ENCODE assay signal across 25 cellular contexts in the genomic region with DNA sequence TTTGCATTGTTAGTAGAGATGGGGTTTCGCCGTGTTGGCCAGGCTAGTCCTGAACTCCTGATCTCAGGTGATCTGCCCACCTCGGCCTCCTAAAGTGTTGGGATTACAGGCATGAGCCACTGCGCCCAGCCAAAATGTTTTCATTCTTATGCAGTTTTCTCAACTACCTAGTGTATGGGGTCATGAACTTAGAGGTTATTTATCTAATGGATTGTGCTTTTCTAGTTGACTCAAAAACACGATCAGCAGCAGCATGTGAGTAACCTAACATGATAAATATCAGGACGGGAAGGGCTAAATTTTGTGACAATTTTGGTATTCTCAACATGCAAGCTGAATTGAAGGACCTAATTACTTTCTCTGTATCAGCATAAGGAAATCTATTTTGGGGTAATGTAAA. TPM values are rescaled to one million over a fixed set of nuclear protein-coding genes. Genes with fewer than 3 reads are reported as not detected.
A peak's percentile ranks its signal among the peaks of the same experiment; 100 is the strongest.
DNase-seq lines count a peak whose midpoint lies in the region; ATAC-seq, FAIRE-seq and TF ChIP-seq lines count a peak whose summit lies in the region.
"Had no signal": no experiment of that assay in that cellular context is flagged by ENCODE, and none has a peak within 500 bp of the region (broad histone marks: within the 10 kb centered on the region; RNA-seq: fewer than 3 reads in every experiment).

No MANE protein-coding gene starts in this region.

- no peak overlapping the region for H2BK120ac ChIP-seq in H1 (replicated peaks; ENCODE audit: low read depth, low read length)

- CTCF ChIA-PET in HepG2 (lab: Yijun Ruan, JAX; ENCODE audit: low intra/inter-chr PET ratio, low total read pairs) = no interaction called here
- CTCF ChIA-PET in H1 (lab: Charles Lee; ENCODE audit: partially characterized antibody) = interaction anchor here (1.0 to 1.6 kb wide), 3 partner anchors 18 to 86 kb away, joined by 3 read pairs; no protein-coding TSS in a partner anchor

- ATAC-seq in right lobe of liver = peak; percentile 78 to 88 (median 80)
- no peak for ATAC-seq in HepG2
- ATAC-seq in stimulated activated naive B cell treated with anti-CD40 and anti-IgM and Interleukin-4, amounts not matched to agents 10 μg/mL and 1 μg/mL and 100 μg/mL, for 72 hours (replicated peaks) = no peak
- ATAC-seq in GM19395 (IDR thresholded peaks at IDR 0.05; ENCODE audit: unreplicated experiment) = no peak
- ATAC-seq: CD8-positive, alpha-beta T cell had no signal

- no peak overlapping the region for H3K4me3 Mint-ChIP-seq in stimulated activated naive B cell treated with anti-CD40 and anti-IgM and Interleukin-4, amounts not matched to agents 10 μg/mL and 1 μg/mL and 100 μg/mL, for 72 hours
- H3K4me3 Mint-ChIP-seq: B cell; CD8-positive, alpha-beta T cell had no signal

- peak overlapping the region; percentile 20 for H3K27ac Mint-ChIP-seq in stimulated activated naive B cell treated with anti-CD40 and anti-IgM and Interleukin-4, amounts not matched to agents 10 μg/mL and 1 μg/mL and 100 μg/mL, for 72 hours
- H3K27ac Mint-ChIP-seq: B cell had no signal

- no peaks in the 10 kb centered on the region for H3K27me3 ChIP-seq in right lobe of liver
- H3K27me3 ChIP-seq in HepG2 (ENCODE audit: control insufficient read depth in 1 of 2, insufficient read depth in 2 of 2, low read length in 2 of 2) = no peaks in the 10 kb centered on the region
- H3K27me3 ChIP-seq in OCI-LY1 (ENCODE audit: insufficient read depth, low read length) = no peaks in the 10 kb centered on the region
- no peaks in the 10 kb centered on the region for H3K27me3 ChIP-seq in H1 (replicated peaks in 1 of 4; ENCODE audit: control insufficient read depth in 3 of 4, extremely low read depth in 1 of 4, insufficient read depth in 3 of 4, low read length in 3 of 4)
- H3K27me3 ChIP-seq: BLaER1 treated with 17β-estradiol and CSF1 and Interleukin-3, amounts not matched to agents 10 nM and 100 nM had no signal

- H3K79me2 ChIP-seq in HepG2 (ENCODE audit: insufficient read depth, low read length) = no peaks in the 10 kb centered on the region
- H3K79me2 ChIP-seq in OCI-LY1 (ENCODE audit: insufficient read depth, low read length) = no peaks in the 10 kb centered on the region
- no peaks in the 10 kb centered on the region for H3K79me2 ChIP-seq in H1 (ENCODE audit: control insufficient read depth in 1 of 2, insufficient read depth in 2 of 2, low read length in 2 of 2)

- no peaks in the 10 kb centered on the region for H3K9me2 ChIP-seq in OCI-LY1 (ENCODE audit: low read depth, low read length)

- no peak overlapping the region for H4K91ac ChIP-seq in H1 (replicated peaks; ENCODE audit: insufficient read length, low read length)

- no peaks in the 10 kb centered on the region for H3K79me1 ChIP-seq in H1 (ENCODE audit: low read depth, low read length)

- H3K23me2 ChIP-seq in H1 (ENCODE audit: low read depth, low read length) = no peaks in the 10 kb centered on the region; the same call in 1 of the 2 replicates

- H3K4me2 ChIP-seq in HepG2 (ENCODE audit: low read depth, low read length) (no peak overlapping the region), OCI-LY1 (ENCODE audit: low read length) (no peak overlapping the region), H1 (ENCODE audit: insufficient read depth in 1 of 2, low read depth in 2 of 2, low read length in 2 of 2) (no peak overlapping the region)

- H3K4me1 Mint-ChIP-seq in stimulated activated naive B cell treated with anti-CD40 and anti-IgM and Interleukin-4, amounts not matched to agents 10 μg/mL and 1 μg/mL and 100 μg/mL, for 72 hours = peaks cover 12 to 23% of the 10 kb centered on the region in 2 donors

- no peak overlapping the region for H2BK5ac ChIP-seq in H1 (ENCODE audit: low read depth, low read length)

- TF ChIP-seq POLR2A in right lobe of liver (IDR thresholded peaks at IDR 0.05) = no peak
- no peak for TF ChIP-seq POLR2A in HepG2 (IDR thresholded peaks at IDR 0.05; ENCODE audit: insufficient read depth in 1 of 2, low read depth in 2 of 2, low read length in 2 of 2)
- TF ChIP-seq POLR2A in H1 (IDR thresholded peaks at IDR 0.05; ENCODE audit: control extremely low read depth in 1 of 2, low read depth in 2 of 2, low read length in 2 of 2) = no peak

- no peak overlapping the region for H2AK5ac ChIP-seq in H1 (ENCODE audit: low read depth, low read length)

- FAIRE-seq in HepG2 (lab: Jason Lieb, UNC) (no peak), H1 (lab: Jason Lieb, UNC) (peak; percentile 32)
- FAIRE-seq: G401.6, GM12892, GM18507, H54 had no signal

- no peak for TF ChIP-seq RAD21 in HepG2 (CRISPR knock-in tag; IDR thresholded peaks at IDR 0.05)
- TF ChIP-seq RAD21 in H1 (IDR thresholded peaks at IDR 0.05 in 1 of 2, conservative IDR thresholded peaks at IDR 0.05 in 1 of 2; ENCODE audit: low read depth in 2 of 2, low read length in 2 of 2) = no peak

- H3K4me1 ChIP-seq in right lobe of liver = peaks cover 0 to 18% (median 6%) of the 10 kb centered on the region in 4 donors
- peaks cover 6% of the 10 kb centered on the region; the same call in 1 of the 2 replicates for H3K4me1 ChIP-seq in HepG2 (ENCODE audit: insufficient read depth, low read length)
- H3K4me1 ChIP-seq in OCI-LY1 (ENCODE audit: insufficient read depth, low read length, severe bottlenecking) = peaks cover 21% of the 10 kb centered on the region
- no peaks in the 10 kb centered on the region for H3K4me1 ChIP-seq in H1 (replicated peaks in 1 of 4; ENCODE audit: control insufficient read depth in 3 of 4, insufficient read depth in 4 of 4, low read length in 3 of 4)

- H3K27ac ChIP-seq in right lobe of liver (peak overlapping the region in 2 of 3 donors; percentile 27 to 37), HepG2 (ENCODE audit: extremely low read length, insufficient read depth, low read length) (no peak overlapping the region), OCI-LY1 (ENCODE audit: low read depth, low read length, poor library complexity, severe bottlenecking) (no peak overlapping the region), H1 (ENCODE audit: low read depth, low read length) (no peak overlapping the region)
- H3K27ac ChIP-seq: BLaER1 treated with 17β-estradiol and CSF1 and Interleukin-3, amounts not matched to agents 10 nM and 100 nM; HL-60 had no signal

- H3K4ac ChIP-seq in H1 (replicated peaks; ENCODE audit: insufficient read length, low read depth, low read length) = no peak overlapping the region

- 56% methylated on average over 4 of the region's 6 CpGs for WGBS in right lobe of liver (ENCODE audit: insufficient coverage, low coverage, low lambda C conversion rate, missing lambda C conversion rate)
- 52% methylated on average over 6 of the region's 6 CpGs for WGBS in HepG2 (ENCODE audit: low lambda C conversion rate)
- 88% methylated on average over 6 of the region's 6 CpGs; no CpG with 5 or more reads in 1 of the 2 experiments for WGBS in H1 (ENCODE audit: extremely low coverage in 1 of 2, insufficient coverage in 1 of 2, insufficient read length in 1 of 2, insufficient replicate concordance in 2 of 2, low coverage in 1 of 2, low lambda C conversion rate in 2 of 2, missing lambda C conversion rate in 1 of 2), 2 experiments

- H3K4me3 ChIP-seq in right lobe of liver = no peak overlapping the region
- no peak overlapping the region for H3K4me3 ChIP-seq in HepG2 (replicated peaks in 1 of 3; ENCODE audit: insufficient read depth in 1 of 3, low read depth in 2 of 3, low read length in 3 of 3)
- H3K4me3 ChIP-seq in OCI-LY1 (ENCODE audit: low read depth, low read length, poor library complexity, severe bottlenecking) = no peak overlapping the region
- H3K4me3 ChIP-seq in H1 (ENCODE audit: extremely low read depth in 1 of 4, insufficient read depth in 2 of 4, low read depth in 3 of 4, low read length in 4 of 4) = no peak overlapping the region
- H3K4me3 ChIP-seq: BLaER1 treated with 17β-estradiol and CSF1 and Interleukin-3, amounts not matched to agents 10 nM and 100 nM had no signal

- H3K14ac ChIP-seq in H1 (ENCODE audit: insufficient read length) = no peak overlapping the region

- no peak overlapping the region for H3K18ac ChIP-seq in H1 (ENCODE audit: extremely low read depth, low read length)

- H2BK15ac ChIP-seq in H1 (ENCODE audit: low read length) = no peak overlapping the region

- H3K27me3 Mint-ChIP-seq in stimulated activated naive B cell treated with anti-CD40 and anti-IgM and Interleukin-4, amounts not matched to agents 10 μg/mL and 1 μg/mL and 100 μg/mL, for 72 hours = no peaks in the 10 kb centered on the region
- H3K27me3 Mint-ChIP-seq: B cell had no signal

- TF ChIP-seq CTCF in right lobe of liver (IDR thresholded peaks at IDR 0.05) = no peak
- TF ChIP-seq CTCF in HepG2 (CRISPR knock-in tag; IDR thresholded peaks at IDR 0.05) = no peak
- TF ChIP-seq CTCF in OCI-LY1 (IDR thresholded peaks at IDR 0.05; ENCODE audit: low read length) = no peak
- TF ChIP-seq CTCF in H1 (IDR thresholded peaks at IDR 0.05; ENCODE audit: control extremely low read depth in 1 of 3, insufficient read depth in 1 of 3, low read depth in 1 of 3, low read length in 3 of 3) = no peak

- H3K56ac ChIP-seq in H1 (replicated peaks; ENCODE audit: insufficient read length, low read depth, low read length) = no peak overlapping the region

- no peak for TF ChIP-seq EP300 in HepG2 (IDR thresholded peaks at IDR 0.05; ENCODE audit: low read depth in 2 of 2, low read length in 2 of 2)
- TF ChIP-seq EP300 in HepG2 (CRISPR knock-in tag; IDR thresholded peaks at IDR 0.05; ENCODE audit: borderline replicate concordance) = no peak
- TF ChIP-seq EP300 in H1 (IDR thresholded peaks at IDR 0.05; ENCODE audit: borderline replicate concordance in 1 of 2, low read depth in 2 of 2, low read length in 2 of 2) = no peak

- POLR2A ChIA-PET in HepG2 (lab: Yijun Ruan, JAX) (no interaction called here), H1 (lab: Charles Lee; ENCODE audit: partially characterized antibody) (interaction anchor here (0.7 to 1.0 kb wide), 2 partner anchors 9 to 169 kb away, joined by 3 read pairs; no protein-coding TSS in a partner anchor)

- intact Hi-C loops in right lobe of liver (cut with DNase I) (no loop called here), HepG2 (cut with micrococcal nuclease; ENCODE audit: unreplicated experiment) (no loop called here)

- H2AFZ ChIP-seq in HepG2 (ENCODE audit: low read length) (no peak overlapping the region), OCI-LY1 (ENCODE audit: low read length) (peak overlapping the region; percentile 75; the same call in 1 of the 2 replicates), H1 (ENCODE audit: low read length) (no peak overlapping the region)

- H2BK12ac ChIP-seq in H1 (ENCODE audit: low read depth, low read length) = no peak overlapping the region

- no peak overlapping the region for H2BK20ac ChIP-seq in H1 (ENCODE audit: low read length)

- peaks cover 0 to 4% of the 10 kb centered on the region in 2 donors for H3K9me3 Mint-ChIP-seq in stimulated activated naive B cell treated with anti-CD40 and anti-IgM and Interleukin-4, amounts not matched to agents 10 μg/mL and 1 μg/mL and 100 μg/mL, for 72 hours

- H3K36me3 ChIP-seq in right lobe of liver (no peaks in the 10 kb centered on the region), HepG2 (replicated peaks in 1 of 2; ENCODE audit: control insufficient read depth in 1 of 2, insufficient read depth in 2 of 2, low read length in 2 of 2) (no peaks in the 10 kb centered on the region), OCI-LY1 (ENCODE audit: insufficient read depth, low read length) (no peaks in the 10 kb centered on the region), H1 (ENCODE audit: control insufficient read depth in 2 of 4, insufficient read depth in 4 of 4, low read length in 3 of 4) (no peaks in the 10 kb centered on the region)
- H3K36me3 ChIP-seq: BLaER1 treated with 17β-estradiol and CSF1 and Interleukin-3, amounts not matched to agents 10 nM and 100 nM had no signal

- H4K20me1 ChIP-seq in HepG2 (ENCODE audit: insufficient read depth, low read length) (no peaks in the 10 kb centered on the region), OCI-LY1 (ENCODE audit: insufficient read depth, low read length) (no peaks in the 10 kb centered on the region), H1 (replicated peaks in 1 of 2; ENCODE audit: control insufficient read depth in 1 of 2, insufficient read depth in 2 of 2, low read length in 2 of 2) (no peaks in the 10 kb centered on the region)
- H4K20me1 ChIP-seq: BLaER1 treated with 17β-estradiol and CSF1 and Interleukin-3, amounts not matched to agents 10 nM and 100 nM had no signal

- no peaks in the 10 kb centered on the region for H3K9me3 ChIP-seq in right lobe of liver
- no peaks in the 10 kb centered on the region for H3K9me3 ChIP-seq in HepG2 (ENCODE audit: low read length)
- H3K9me3 ChIP-seq in OCI-LY1 (ENCODE audit: low read length) = peaks cover 4% of the 10 kb centered on the region
- H3K9me3 ChIP-seq in H1 (ENCODE audit: insufficient read depth in 2 of 2, low read depth in 1 of 2, low read length in 1 of 2) = no peaks in the 10 kb centered on the region

- H3K9ac ChIP-seq in HepG2 (ENCODE audit: insufficient read depth, low read depth, low read length) (no peak overlapping the region), OCI-LY1 (ENCODE audit: low read length) (no peak overlapping the region), H1 (replicated peaks in 1 of 4; ENCODE audit: extremely low read depth in 1 of 4, low read depth in 3 of 4, low read length in 3 of 4) (no peak overlapping the region)

- in situ Hi-C loops in HepG2 (cut with HindIII; ENCODE audit: extremely low pct_ligation_motif_present, low pct_unique_long_range_greater_than_20kb) = no loop called here

- peaks cover under 1 to 2% of the 10 kb centered on the region in 2 donors for H3K36me3 Mint-ChIP-seq in stimulated activated naive B cell treated with anti-CD40 and anti-IgM and Interleukin-4, amounts not matched to agents 10 μg/mL and 1 μg/mL and 100 μg/mL, for 72 hours

- H3F3A ChIP-seq in OCI-LY1 (ENCODE audit: insufficient read depth, low read length) = no peaks in the 10 kb centered on the region

- BruUV-seq in HepG2 (replicated peaks; lab: Mats Ljungman, UMichigan) = no TSS peak

- no peak overlapping the region for H4K8ac ChIP-seq in H1 (ENCODE audit: extremely low read depth, insufficient read depth, low read length)

- H3K23ac ChIP-seq in H1 (ENCODE audit: insufficient read length) = no peak overlapping the region

- no peak overlapping the region for H4K5ac ChIP-seq in H1 (ENCODE audit: insufficient read length, low read depth, low read length)

- DNase-seq in right lobe of liver (no peak), HepG2 (ENCODE audit: low spot score) (no peak), H1 (ENCODE audit: low read depth in 1 of 2, low spot score in 2 of 2) (no peak), SKM-1 (lab: John Stamatoyannopoulos, UW; ENCODE audit: unreplicated experiment) (no peak), NOMO-1 treated with dmso at 0.1 percent for 144 hours (lab: John Stamatoyannopoulos, UW; ENCODE audit: unreplicated experiment) (no peak)
- no peak for DNase-seq in stimulated activated naive B cell treated with anti-CD40 and anti-IgM and Interleukin-4, amounts not matched to agents 10 μg/mL and 1 μg/mL and 100 μg/mL, for 72 hours
- DNase-seq: CD8-positive, alpha-beta T cell; COR-L47; DMS 273 treated with DMSO at 0.1 percent for 48 hours; DMS53; DND-41; HCEC 1CT; IMR-90; KBM-7 had no signal

RNA-seq across cellular contexts. Expression of a gene that starts 9.2 kb away (rescaled TPM):
- total RNA-seq in right lobe of liver (10 to 100 TPM in 1 of 6 experiments, 1 to 10 TPM in 5; 2.4 to 11.1 (median 3.4) TPM), HepG2 (2016; rRNA removed; fragmentation: Illumina TruSeq; extraction: Trizol) (not detected in 2 replicates)
- total RNA-seq in HepG2 (2016; cell fraction: cytosol; rRNA removed; fragmentation: Illumina TruSeq; extraction: Trizol; ENCODE audit: low read depth) = not detected in 2 replicates
- not detected in 2 replicates for total RNA-seq in HepG2 (2016; cell fraction: insoluble cytoplasmic fraction; rRNA removed; fragmentation: Illumina TruSeq; extraction: Trizol)
- not detected in 2 replicates for total RNA-seq in HepG2 (2016; cell fraction: membrane; rRNA removed; fragmentation: Illumina TruSeq; extraction: Trizol)
- not detected in 2 replicates for total RNA-seq in HepG2 (2016; cell fraction: nucleus; rRNA removed; fragmentation: Illumina TruSeq; extraction: Trizol)
- polyA plus RNA-seq in HepG2 (2011; rRNA removed) (not detected in 2 replicates), H1 (2011; rRNA removed) (not detected in 2 replicates)
- polyA plus RNA-seq in HepG2 (2011; cell fraction: cytosol; rRNA removed) = not detected in 2 replicates
- not detected in 2 replicates for polyA plus RNA-seq in HepG2 (2011; cell fraction: nucleus; rRNA removed)
- not detected in 2 replicates for polyA plus RNA-seq in HepG2 (2012)
- polyA plus RNA-seq in HepG2 (2016; cell fraction: cytosol; fragmentation: Illumina TruSeq; extraction: Trizol; ENCODE audit: low read depth) = not detected in 2 replicates
- polyA plus RNA-seq in HepG2 (2016; cell fraction: insoluble cytoplasmic fraction; fragmentation: Illumina TruSeq; extraction: Trizol; ENCODE audit: low read depth) = not detected in 2 replicates
- polyA plus RNA-seq in HepG2 (2016; cell fraction: membrane; fragmentation: Illumina TruSeq; extraction: Trizol; ENCODE audit: low read depth) = not detected in 2 replicates
- polyA plus RNA-seq in HepG2 (2016; cell fraction: nucleus; fragmentation: Illumina TruSeq; extraction: Trizol; ENCODE audit: insufficient read depth, low read depth) = not detected in 2 replicates
- polyA minus RNA-seq in HepG2 (2011; rRNA and poly(A)+ RNA removed; ENCODE audit: low replicate concordance) = not detected in 2 replicates
- not detected in 2 replicates for polyA minus RNA-seq in HepG2 (2011; cell fraction: cytosol; rRNA and poly(A)+ RNA removed)
- not detected in 2 replicates for polyA minus RNA-seq in HepG2 (2011; cell fraction: nucleus; rRNA and poly(A)+ RNA removed)
- not detected in 2 replicates for total RNA-seq in H1 (2021; fragmentation: NEBNext Ultra II Directional; extraction: Animal tissue kit (Norgen Biotek cat#: 25700))
- polyA plus RNA-seq in H1 (2011; cell fraction: cytosol; rRNA removed) = not detected
- not detected for polyA plus RNA-seq in H1 (2011; cell fraction: nucleus; rRNA removed)
- not detected in 4 replicates for polyA plus RNA-seq in H1 (2012, experiment 1 of 2)
- polyA plus RNA-seq in H1 (2012, experiment 2 of 2) = not detected
- not detected for polyA plus RNA-seq in H1 (2013, experiment 1 of 2)
- not detected for polyA plus RNA-seq in H1 (2013, experiment 2 of 2)
- not detected in 2 replicates for polyA minus RNA-seq in H1 (2011; rRNA and poly(A)+ RNA removed)
- not detected for polyA minus RNA-seq in H1 (2011; cell fraction: cytosol; rRNA and poly(A)+ RNA removed)
- polyA minus RNA-seq in H1 (2011; cell fraction: nucleus; rRNA and poly(A)+ RNA removed) = not detected
- total RNA-seq: A172, HT1080, IMR-90 had no signal
- polyA plus RNA-seq: IMR-90 had no signal

RNA-seq across cellular contexts. Expression of a gene that starts 58.4 kb away (rescaled TPM):
- total RNA-seq in right lobe of liver (under 1 TPM; 0.20 to 0.42 (median 0.28) TPM), HepG2 (2016; rRNA removed; fragmentation: Illumina TruSeq; extraction: Trizol) (not detected in 2 replicates)
- not detected in 2 replicates for total RNA-seq in HepG2 (2016; cell fraction: cytosol; rRNA removed; fragmentation: Illumina TruSeq; extraction: Trizol; ENCODE audit: low read depth)
- total RNA-seq in HepG2 (2016; cell fraction: insoluble cytoplasmic fraction; rRNA removed; fragmentation: Illumina TruSeq; extraction: Trizol) = not detected in 2 replicates
- not detected in 2 replicates for total RNA-seq in HepG2 (2016; cell fraction: membrane; rRNA removed; fragmentation: Illumina TruSeq; extraction: Trizol)
- total RNA-seq in HepG2 (2016; cell fraction: nucleus; rRNA removed; fragmentation: Illumina TruSeq; extraction: Trizol) = not detected in 2 replicates
- polyA plus RNA-seq in HepG2 (2011; rRNA removed) (not detected in 2 replicates), H1 (2011; rRNA removed) (not detected in 2 replicates)
- not detected in 2 replicates for polyA plus RNA-seq in HepG2 (2011; cell fraction: cytosol; rRNA removed)
- 0.11 and 0.21 TPM in 2 replicates for polyA plus RNA-seq in HepG2 (2011; cell fraction: nucleus; rRNA removed)
- not detected in 2 replicates for polyA plus RNA-seq in HepG2 (2012)
- polyA plus RNA-seq in HepG2 (2016; cell fraction: cytosol; fragmentation: Illumina TruSeq; extraction: Trizol; ENCODE audit: low read depth) = not detected in 2 replicates
- polyA plus RNA-seq in HepG2 (2016; cell fraction: insoluble cytoplasmic fraction; fragmentation: Illumina TruSeq; extraction: Trizol; ENCODE audit: low read depth) = not detected in 2 replicates
- polyA plus RNA-seq in HepG2 (2016; cell fraction: membrane; fragmentation: Illumina TruSeq; extraction: Trizol; ENCODE audit: low read depth) = not detected in 2 replicates
- not detected in 2 replicates for polyA plus RNA-seq in HepG2 (2016; cell fraction: nucleus; fragmentation: Illumina TruSeq; extraction: Trizol; ENCODE audit: insufficient read depth, low read depth)
- polyA minus RNA-seq in HepG2 (2011; rRNA and poly(A)+ RNA removed; ENCODE audit: low replicate concordance) = not detected in 2 replicates
- not detected in 2 replicates for polyA minus RNA-seq in HepG2 (2011; cell fraction: cytosol; rRNA and poly(A)+ RNA removed)
- not detected in 2 replicates for polyA minus RNA-seq in HepG2 (2011; cell fraction: nucleus; rRNA and poly(A)+ RNA removed)
- total RNA-seq in H1 (2021; fragmentation: NEBNext Ultra II Directional; extraction: Animal tissue kit (Norgen Biotek cat#: 25700)) = not detected in 2 replicates
- not detected for polyA plus RNA-seq in H1 (2011; cell fraction: cytosol; rRNA removed)
- polyA plus RNA-seq in H1 (2011; cell fraction: nucleus; rRNA removed) = not detected
- polyA plus RNA-seq in H1 (2012, experiment 1 of 2) = not detected in 4 replicates
- polyA plus RNA-seq in H1 (2012, experiment 2 of 2) = not detected
- polyA plus RNA-seq in H1 (2013, experiment 1 of 2) = not detected
- polyA plus RNA-seq in H1 (2013, experiment 2 of 2) = 0.02 TPM
- polyA minus RNA-seq in H1 (2011; rRNA and poly(A)+ RNA removed) = not detected in 2 replicates
- not detected for polyA minus RNA-seq in H1 (2011; cell fraction: cytosol; rRNA and poly(A)+ RNA removed)
- polyA minus RNA-seq in H1 (2011; cell fraction: nucleus; rRNA and poly(A)+ RNA removed) = not detected
- total RNA-seq: IMR-90 had no signal
- polyA plus RNA-seq: IMR-90 had no signal

Comparison
In these comparisons a context has a peak if more than half of its experiments do, and no peak if none do; other contexts are left out.
1. ATAC-seq: peak in right lobe of liver (4 of 4); none in HepG2 (single experiment), stimulated activated naive B cell treated with anti-CD40 and anti-IgM and Interleukin-4, amounts not matched to agents 10 μg/mL and 1 μg/mL and 100 μg/mL, for 72 hours (0 of 2) and GM19395 (single experiment).
2. H3K27ac ChIP-seq: peak in right lobe of liver (2 of 3); none in HepG2 (single experiment), OCI-LY1 (single experiment) and H1 (single experiment).